In genomic region chr4:4430492-4431195, GRCh38 we compare ENCODE assay signal across 8 cellular contexts. TPM values are rescaled to one million over a fixed set of nuclear protein-coding genes. Genes with fewer than 3 reads are reported as not detected.
DNase-seq lines count a peak whose midpoint lies in the region; ATAC-seq and TF ChIP-seq lines count a peak whose summit lies in the region.

No MANE protein-coding gene starts in this region.

- H3K4me3 Mint-ChIP-seq in stimulated activated effector memory CD8-positive, alpha-beta T cell treated with anti-CD3 and anti-CD28 coated beads, Interleukin-12 subunit alpha, Interleukin-12 subunit beta, amount 100 ng/mL, for 72 hours: no peak overlapping the region

- intact Hi-C loops in breast epithelium (cut with DNase I; ENCODE audit: low total_unique reads): no loop called here
- intact Hi-C loops in esophagus muscularis mucosa (cut with DNase I): no loop called here

- no peaks in the 10 kb centered on the region for H3K4me1 ChIP-seq in breast epithelium
- H3K4me1 ChIP-seq in esophagus muscularis mucosa: no peaks in the 10 kb centered on the region

- no peaks in the 10 kb centered on the region for H3K36me3 ChIP-seq in breast epithelium
- peaks cover 10 to 65% (median 29%) of the 10 kb centered on the region in 4 donors for H3K36me3 ChIP-seq in esophagus muscularis mucosa

- TF ChIP-seq POLR2A in breast epithelium (IDR thresholded peaks at IDR 0.05) (no peak), esophagus muscularis mucosa (IDR thresholded peaks at IDR 0.05; ENCODE audit: low read depth) (no peak)

- H3K27ac Mint-ChIP-seq in stimulated activated effector memory CD8-positive, alpha-beta T cell treated with anti-CD3 and anti-CD28 coated beads, Interleukin-12 subunit alpha, Interleukin-12 subunit beta, amount 100 ng/mL, for 72 hours: no peak overlapping the region

- DNase-seq in DMS114 treated with DMSO at 0.1 percent for 48 hours (lab: John Stamatoyannopoulos, UW; ENCODE audit: unreplicated experiment): peak; percentile 26
- DNase-seq in LHCN-M2 (ENCODE audit: low read depth): peak; percentile 94
- peak in 4 of 5 donors; percentile 29 to 44 (median 34) for DNase-seq in T-helper 1 cell
- DNase-seq in breast epithelium (ENCODE audit: low spot score in 2 of 2): no peak
- DNase-seq in left lobe of liver (ENCODE audit: low spot score): no peak
- DNase-seq in stimulated activated effector memory CD8-positive, alpha-beta T cell treated with anti-CD3 and anti-CD28 coated beads, Interleukin-12 subunit alpha, Interleukin-12 subunit beta, amount 100 ng/mL, for 72 hours (ENCODE audit: low spot score in 2 of 2): peak; percentile 15 to 69
- DNase-seq in esophagus muscularis mucosa (ENCODE audit: extremely low spot score): no peak

- H3K4me3 ChIP-seq in breast epithelium (no peak overlapping the region), esophagus muscularis mucosa (no peak overlapping the region)

- H3K9me3 ChIP-seq in breast epithelium (no peaks in the 10 kb centered on the region), esophagus muscularis mucosa (no peaks in the 10 kb centered on the region)

- TF ChIP-seq CTCF in breast epithelium (IDR thresholded peaks at IDR 0.05) (peak in 2 of 3 donors; percentile 15 to 16), esophagus muscularis mucosa (IDR thresholded peaks at IDR 0.05) (peak in 1 of 3 experiments; percentile 37)

- H3K9me3 Mint-ChIP-seq in stimulated activated effector memory CD8-positive, alpha-beta T cell treated with anti-CD3 and anti-CD28 coated beads, Interleukin-12 subunit alpha, Interleukin-12 subunit beta, amount 100 ng/mL, for 72 hours: no peaks in the 10 kb centered on the region

- H3K27ac ChIP-seq in breast epithelium: no peak overlapping the region
- H3K27ac ChIP-seq in esophagus muscularis mucosa (replicated peaks in 1 of 4): no peak overlapping the region

- ATAC-seq in GM19467 (IDR thresholded peaks at IDR 0.05; ENCODE audit: unreplicated experiment) (peak; percentile 83), left lobe of liver (peak; percentile 86)
- ATAC-seq in stimulated activated effector memory CD8-positive, alpha-beta T cell treated with anti-CD3 and anti-CD28 coated beads, Interleukin-12 subunit alpha, Interleukin-12 subunit beta, amount 100 ng/mL, for 72 hours: peak; percentile 85

- WGBS in esophagus muscularis mucosa: 72% methylated on average over 7 of the region's 7 CpGs

- peaks cover 12% of the 10 kb centered on the region for H3K4me1 Mint-ChIP-seq in stimulated activated effector memory CD8-positive, alpha-beta T cell treated with anti-CD3 and anti-CD28 coated beads, Interleukin-12 subunit alpha, Interleukin-12 subunit beta, amount 100 ng/mL, for 72 hours

- peaks cover 36% of the 10 kb centered on the region for H3K36me3 Mint-ChIP-seq in stimulated activated effector memory CD8-positive, alpha-beta T cell treated with anti-CD3 and anti-CD28 coated beads, Interleukin-12 subunit alpha, Interleukin-12 subunit beta, amount 100 ng/mL, for 72 hours

- H3K27me3 ChIP-seq in breast epithelium: no peaks in the 10 kb centered on the region
- no peaks in the 10 kb centered on the region for H3K27me3 ChIP-seq in esophagus muscularis mucosa

- no peak for TF ChIP-seq EP300 in esophagus muscularis mucosa (IDR thresholded peaks at IDR 0.05)

RNA-seq across cellular contexts. Expression of gene NSG1, which starts 43.7 kb away (rescaled TPM):
- total RNA-seq in LHCN-M2 (2014; rRNA removed) (0.38 and 0.57 TPM in 2 replicates), breast epithelium (1 to 10 TPM in 2 of 3 donors, under 1 TPM in 1; 0.48 to 7.3 (median 6.2) TPM), left lobe of liver (0.13 TPM), esophagus muscularis mucosa (1 to 10 TPM in 3 of 4 donors, under 1 TPM in 1; 0.42 to 5.1 (median 2.7) TPM)
- polyA plus RNA-seq in LHCN-M2 (2012): 1.1 TPM

Comparison
In these comparisons a context has a peak if more than half of its experiments do, and no peak if none do; other contexts are left out.
1. DNase-seq: peak in DMS114 treated with DMSO at 0.1 percent for 48 hours (single experiment), LHCN-M2 (single experiment), T-helper 1 cell (4 of 5) and stimulated activated effector memory CD8-positive, alpha-beta T cell treated with anti-CD3 and anti-CD28 coated beads, Interleukin-12 subunit alpha, Interleukin-12 subunit beta, amount 100 ng/mL, for 72 hours (2 of 2); none in breast epithelium (0 of 2), left lobe of liver (single experiment) and esophagus muscularis mucosa (single experiment).
2. Peak in every context shown above with its lines, with median percentiles within 50 percentile points of each other: ATAC-seq.